34 cellular contexts compared by ENCODE assay signal in the genomic region with DNA sequence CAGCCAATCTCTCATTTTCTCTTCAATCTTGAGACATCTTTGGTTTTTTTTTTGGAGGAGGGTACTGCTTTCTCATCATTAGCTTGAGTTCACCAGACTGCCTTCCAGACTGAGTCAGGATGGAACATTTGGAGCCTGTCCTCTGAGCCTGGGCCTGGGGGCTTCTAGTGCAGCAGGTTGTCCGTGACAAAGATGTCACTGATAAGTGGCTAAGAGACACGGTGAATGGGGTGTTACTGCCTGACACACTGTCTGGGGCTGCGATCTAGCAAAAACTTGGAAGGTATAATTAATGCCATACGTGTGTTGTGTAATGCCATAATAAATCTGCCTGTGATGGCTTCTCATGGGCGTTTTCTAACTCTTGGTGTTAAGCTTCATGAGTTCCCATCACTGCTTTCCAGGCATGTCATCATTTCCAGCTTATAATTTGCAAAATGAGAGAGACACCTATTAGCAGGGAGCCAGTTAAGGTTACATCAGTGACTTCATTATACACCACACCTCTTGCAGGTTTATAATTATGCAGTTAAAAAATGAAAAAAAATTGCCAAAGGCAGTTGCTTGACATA.
"Had no signal": no experiment of that assay in that cellular context is flagged by ENCODE, and none has a peak within 500 bp of the region (broad histone marks: within the 10 kb centered on the region; RNA-seq: fewer than 3 reads in every experiment).

No MANE protein-coding gene starts in this region.

- DNase-seq: activated CD4-positive, alpha-beta T cell treated with anti-CD3 and anti-CD28 coated beads, Interleukin-2, amount 10 ng/mL, durations not matched to agents 24 days and 14 days; activated CD4-positive, alpha-beta T cell treated with anti-CD3 and anti-CD28 coated beads, Interleukin-2, amount 50 U/mL, for 4 hours; activated CD8-positive, alpha-beta T cell treated with anti-CD3 and anti-CD28 coated beads for 36 hours; activated effector memory CD4-positive, alpha-beta T cell treated with anti-CD3 and anti-CD28 coated beads, Interleukin-2, amount 50 U/mL, for 16 hours; activated naive CD4-positive, alpha-beta T cell; activated naive CD4-positive, alpha-beta T cell treated with anti-CD3 and anti-CD28 coated beads, Interleukin-2, amount 50 U/mL, for 16 hours; activated naive CD8-positive, alpha-beta T cell treated with anti-CD3 and anti-CD28 coated beads for 36 hours; activated T-cell treated with anti-CD3 and anti-CD28 coated beads, Interleukin-2, amount 50 U/mL, for 1 hour; activated T-cell treated with anti-CD3 and anti-CD28 coated beads, Interleukin-2, amount 50 U/mL, for 72 hours; amygdala; colonic mucosa; Karpas-422; MG63; NCI-H1048; NCI-H1105 treated with DMSO at 0.1 percent for 48 hours; NCI-H1436; NCI-H1694; NCI-H1930; NCI-H2081 treated with DMSO at 0.1 percent for 48 hours; NCI-H510A; NCI-H526; NCI-H82; NK-92 treated with Interleukin-12 subunit alpha and Interleukin-12 subunit beta, amount 100 ng/mL, for 24 hours; PC-3; Peyer's patch; RPMI8226; SHP77 treated with DMSO at 0.1 percent for 48 hours; SW 1271; T-helper 1 cell; T-helper 2 cell; T-helper 9 cell had no signal

- H3K27ac ChIP-seq: ascending aorta, cardiac muscle cell, colonic mucosa, Peyer's patch, SJSA1 had no signal

- H3K9me3 ChIP-seq: ascending aorta, colonic mucosa, Peyer's patch, SJSA1 had no signal

- H3K36me3 ChIP-seq: ascending aorta, cardiac muscle cell, colonic mucosa, MG63, Peyer's patch, SJSA1 had no signal

- H3K4me3 ChIP-seq: ascending aorta, cardiac muscle cell, colonic mucosa, MG63, Peyer's patch, SJSA1 had no signal

- H3K27me3 ChIP-seq: ascending aorta, cardiac muscle cell, colonic mucosa, Peyer's patch, SJSA1 had no signal

- H3K4me1 ChIP-seq: ascending aorta, colonic mucosa, Peyer's patch, SJSA1 had no signal
